8 cellular contexts compared by ENCODE assay signal in genomic region chr16:18789850-18790706, GRCh38. TPM values are rescaled to one million over a fixed set of nuclear protein-coding genes. Genes with fewer than 3 reads are reported as not detected.
A peak's percentile ranks its signal among the peaks of the same experiment; 100 is the strongest.
DNase-seq lines count a peak whose midpoint lies in the region; ATAC-seq and TF ChIP-seq lines count a peak whose summit lies in the region.

TSS of gene RPS15A (minus strand) at chr16:18790334. CDS start at chr16:18789113, 1,221 bp downstream.

- no peaks in the 10 kb centered on the region for H3K9me2 ChIP-seq in DOHH2 (replicated peaks; ENCODE audit: control insufficient read depth, low read length)
- H3K9me2 ChIP-seq in GM23338 (ENCODE audit: insufficient read depth), result no peaks in the 10 kb centered on the region

- peaks cover 12% of the 10 kb centered on the region for H3K27me3 Mint-ChIP-seq in GM23338 (ENCODE audit: insufficient read depth, low read depth, poor library complexity)
- H3K27me3 Mint-ChIP-seq in naive thymus-derived CD4-positive, alpha-beta T cell, result peaks cover 0 to 2% (median 0%) of the 10 kb centered on the region in 5 donors
- no peaks in the 10 kb centered on the region for H3K27me3 Mint-ChIP-seq in stimulated activated naive B cell treated with anti-CD40 and anti-IgM and Interleukin-4, amounts not matched to agents 10 μg/mL and 1 μg/mL and 100 μg/mL, for 72 hours

- TF ChIP-seq CTCF in DOHH2 (IDR thresholded peaks at IDR 0.05; ENCODE audit: low read depth, low read length, poor library complexity, severe bottlenecking) (no peak), GM23338 (conservative IDR thresholded peaks at IDR 0.05; ENCODE audit: low read depth in 2 of 2) (no peak)

- peaks cover 92% of the 10 kb centered on the region for H3K36me3 Mint-ChIP-seq in GM23338 (ENCODE audit: low read depth)
- H3K36me3 Mint-ChIP-seq in naive thymus-derived CD4-positive, alpha-beta T cell, result peaks cover 19 to 63% (median 52%) of the 10 kb centered on the region in 5 donors
- peaks cover 62 to 72% of the 10 kb centered on the region in 2 donors for H3K36me3 Mint-ChIP-seq in stimulated activated naive B cell treated with anti-CD40 and anti-IgM and Interleukin-4, amounts not matched to agents 10 μg/mL and 1 μg/mL and 100 μg/mL, for 72 hours

- H4K20me1 ChIP-seq in DOHH2 (ENCODE audit: control insufficient read depth, insufficient read depth, low read depth, low read length), result peaks cover 40% of the 10 kb centered on the region
- H4K20me1 ChIP-seq in GM23338 (replicated peaks; ENCODE audit: insufficient read depth), result peaks cover 54% of the 10 kb centered on the region

- peaks cover 93% of the 10 kb centered on the region for H3K36me3 ChIP-seq in DOHH2 (ENCODE audit: control insufficient read depth, low read length)
- H3K36me3 ChIP-seq in GM23338 (ENCODE audit: insufficient read depth), result peaks cover 70% of the 10 kb centered on the region
- H3K36me3 ChIP-seq in naive thymus-derived CD4-positive, alpha-beta T cell (ENCODE audit: control insufficient read depth in 2 of 3, insufficient read depth in 3 of 3, low read length in 3 of 3), result peaks cover 8 to 71% (median 20%) of the 10 kb centered on the region in 3 experiments

- H3K4me1 ChIP-seq in DOHH2 (ENCODE audit: control insufficient read depth, low read length) (peaks cover 33% of the 10 kb centered on the region), GM23338 (ENCODE audit: insufficient read depth) (peaks cover 25% of the 10 kb centered on the region)
- H3K4me1 ChIP-seq in naive thymus-derived CD4-positive, alpha-beta T cell (ENCODE audit: control insufficient read depth in 2 of 2, insufficient read depth in 2 of 2, low read length in 2 of 2), result peaks cover 22 to 43% of the 10 kb centered on the region in 2 donors

- peak; percentile 99 for DNase-seq in GM23338 (ENCODE audit: low spot score)
- peak; percentile 96 for DNase-seq in LHCN-M2 (ENCODE audit: low read depth)
- peak; percentile 99 for DNase-seq in RPMI8226
- peak; percentile 74 to 88 for DNase-seq in activated T-helper 1 cell treated with anti-CD3 and anti-CD28 coated beads, Interleukin-2, amount 50 U/mL, for 16 hours (ENCODE audit: low read depth in 1 of 2, low spot score in 1 of 2)
- peak; percentile 97 for DNase-seq in fibroblast of gingiva (ENCODE audit: low read depth)
- DNase-seq in naive thymus-derived CD4-positive, alpha-beta T cell, result peak; percentile 72 to 97 (median 91)
- peak; percentile 93 for DNase-seq in stimulated activated naive B cell treated with anti-CD40 and anti-IgM and Interleukin-4, amounts not matched to agents 10 μg/mL and 1 μg/mL and 100 μg/mL, for 72 hours

- no peaks in the 10 kb centered on the region for H3K9me3 Mint-ChIP-seq in GM23338
- H3K9me3 Mint-ChIP-seq in naive thymus-derived CD4-positive, alpha-beta T cell, result peaks cover 0 to 6% (median 0%) of the 10 kb centered on the region in 11 donors
- H3K9me3 Mint-ChIP-seq in stimulated activated naive B cell treated with anti-CD40 and anti-IgM and Interleukin-4, amounts not matched to agents 10 μg/mL and 1 μg/mL and 100 μg/mL, for 72 hours, result peaks cover 0 to 2% of the 10 kb centered on the region in 2 donors

- H3K4me3 ChIP-seq in DOHH2 (ENCODE audit: low read length) (peak within 1 kb of the TSS; percentile 97), GM23338 (peak within 1 kb of the TSS; percentile 99)
- H3K4me3 ChIP-seq in naive thymus-derived CD4-positive, alpha-beta T cell (ENCODE audit: low read length), result peak within 1 kb of the TSS; percentile 98

- peaks cover 76% of the 10 kb centered on the region for H3F3A ChIP-seq in DOHH2 (ENCODE audit: control insufficient read depth, insufficient read depth)
- H3F3A ChIP-seq in GM23338 (replicated peaks; ENCODE audit: low read depth), result peaks cover 49% of the 10 kb centered on the region

- intact Hi-C loops in naive thymus-derived CD4-positive, alpha-beta T cell (cut with micrococcal nuclease), result loop anchor here (1.0 to 10.0 kb wide), 6 partner anchors 11 to 1775 kb away; partner anchors contain the start of genes ARL6IP1 (in 2 of the 2), COQ7 (in 2 of the 2), CCP110 (in 1 of the 2) and IQCK (in 1 of the 2)

- POLR2A ChIA-PET in naive thymus-derived CD4-positive, alpha-beta T cell (lab: Charles Lee), result interaction anchor here (0.9 to 6.0 kb wide), 8 partner anchors 11 to 765 kb away, joined by 3 to 130 read pairs (median 4); partner anchors contain the start of genes ARL6IP1, COQ7 and VPS35L

- H3K4me1 Mint-ChIP-seq in GM23338, result peaks cover 33% of the 10 kb centered on the region
- peaks cover 35 to 63% (median 50%) of the 10 kb centered on the region in 7 donors for H3K4me1 Mint-ChIP-seq in naive thymus-derived CD4-positive, alpha-beta T cell
- peaks cover 29 to 49% of the 10 kb centered on the region in 2 donors for H3K4me1 Mint-ChIP-seq in stimulated activated naive B cell treated with anti-CD40 and anti-IgM and Interleukin-4, amounts not matched to agents 10 μg/mL and 1 μg/mL and 100 μg/mL, for 72 hours

- no peaks in the 10 kb centered on the region for H3K9me3 ChIP-seq in DOHH2 (ENCODE audit: control insufficient read depth, insufficient read depth, low read length)
- H3K9me3 ChIP-seq in naive thymus-derived CD4-positive, alpha-beta T cell (ENCODE audit: control insufficient read depth in 2 of 3, low read length in 3 of 3), result no peaks in the 10 kb centered on the region

- H3K79me2 ChIP-seq in DOHH2 (ENCODE audit: control insufficient read depth, low read length) (peaks cover 57% of the 10 kb centered on the region), GM23338 (replicated peaks; ENCODE audit: insufficient read depth) (peaks cover 51% of the 10 kb centered on the region)

- peak within 1 kb of the TSS; percentile 58; the same call in 1 of the 2 replicates for H2AFZ ChIP-seq in GM23338

- no peaks in the 10 kb centered on the region for H3K27me3 ChIP-seq in DOHH2 (ENCODE audit: control insufficient read depth, low read length)
- H3K27me3 ChIP-seq in GM23338 (ENCODE audit: insufficient read depth), result no peaks in the 10 kb centered on the region
- no peaks in the 10 kb centered on the region for H3K27me3 ChIP-seq in naive thymus-derived CD4-positive, alpha-beta T cell (ENCODE audit: control insufficient read depth in 2 of 2, insufficient read depth in 2 of 2, low read length in 2 of 2)

- H3K27ac ChIP-seq in DOHH2 (ENCODE audit: low read depth, low read length), result peak within 1 kb of the TSS; percentile 59
- peak within 1 kb of the TSS; percentile 91 for H3K27ac ChIP-seq in GM23338 (ENCODE audit: low read depth)
- H3K27ac ChIP-seq in naive thymus-derived CD4-positive, alpha-beta T cell (ENCODE audit: low read depth, low read length), result peak within 1 kb of the TSS; percentile 91

- peak; percentile 94 for ATAC-seq in GM23338
- peak; percentile 98 for ATAC-seq in naive thymus-derived CD4-positive, alpha-beta T cell
- ATAC-seq in stimulated activated naive B cell treated with anti-CD40 and anti-IgM and Interleukin-4, amounts not matched to agents 10 μg/mL and 1 μg/mL and 100 μg/mL, for 72 hours (replicated peaks), result peak; percentile 98 to 99

- H3K4me3 Mint-ChIP-seq in GM23338, result peak within 1 kb of the TSS; percentile 95
- H3K4me3 Mint-ChIP-seq in naive thymus-derived CD4-positive, alpha-beta T cell, result peak within 1 kb of the TSS; percentile 92 to 99 (median 96)
- H3K4me3 Mint-ChIP-seq in stimulated activated naive B cell treated with anti-CD40 and anti-IgM and Interleukin-4, amounts not matched to agents 10 μg/mL and 1 μg/mL and 100 μg/mL, for 72 hours, result peak within 1 kb of the TSS; percentile 96 to 99

- H3K4me2 ChIP-seq in DOHH2 (ENCODE audit: low read length) (peak within 1 kb of the TSS; percentile 98), GM23338 (peak within 1 kb of the TSS; percentile 95)

- peak within 1 kb of the TSS; percentile 99 for H3K27ac Mint-ChIP-seq in GM23338
- peak within 1 kb of the TSS; percentile 89 to 96 (median 94) for H3K27ac Mint-ChIP-seq in naive thymus-derived CD4-positive, alpha-beta T cell
- peak within 1 kb of the TSS; percentile 98 for H3K27ac Mint-ChIP-seq in stimulated activated naive B cell treated with anti-CD40 and anti-IgM and Interleukin-4, amounts not matched to agents 10 μg/mL and 1 μg/mL and 100 μg/mL, for 72 hours

- CTCF ChIA-PET in naive thymus-derived CD4-positive, alpha-beta T cell (lab: Charles Lee), result interaction anchor here (0.5 to 1.3 kb wide), 5 partner anchors 9 to 104 kb away, joined by 3 to 9 read pairs (median 6); partner anchors contain the start of gene ARL6IP1

TF ChIP-seq in GM23338, 12 proteins besides CTCF, POLR2A, EP300 and RAD21:
- TF ChIP-seq ZNF114 (CRISPR knock-in tag; IDR thresholded peaks at IDR 0.05), result no peak
- peak; percentile 99 for TF ChIP-seq POLR2AphosphoS5 (IDR thresholded peaks at IDR 0.05; ENCODE audit: low read depth)
- TF ChIP-seq ETS1 (IDR thresholded peaks at IDR 0.05), result peak; percentile 86
- TF ChIP-seq CREB1 (CRISPR knock-in tag; IDR thresholded peaks at IDR 0.05; ENCODE audit: low read depth), result peak; percentile 59
- TF ChIP-seq EZH2phosphoT487 (IDR thresholded peaks at IDR 0.05; ENCODE audit: unreplicated experiment), result no peak

RNA-seq across cellular contexts. Expression of gene RPS15A, which starts in this region (rescaled TPM):
- total RNA-seq in GM23338 (2014; rRNA removed; shearing (Covaris generic)), result 1,984 and 2,171 TPM in 2 replicates
- 2,163 and 2,303 TPM in 2 replicates for polyA plus RNA-seq in GM23338 (2016; fragmentation: Nextera tagmentation; extraction: Ambion mirVana)
- total RNA-seq in LHCN-M2 (2014; rRNA removed), result 1,782 and 1,861 TPM in 2 replicates
- polyA plus RNA-seq in LHCN-M2 (2012), result 2,668 TPM
- 1,000 to 10,000 TPM; 2,060 to 3,897 (median 3,815) TPM for total RNA-seq in naive thymus-derived CD4-positive, alpha-beta T cell
- 1,000 to 10,000 TPM; 4,571 to 5,300 TPM for polyA plus RNA-seq in naive thymus-derived CD4-positive, alpha-beta T cell

Comparison
In these comparisons a context has a peak if more than half of its experiments do, and no peak if none do; other contexts are left out.
1. Peak in every context shown above with its lines: DNase-seq, ATAC-seq, H3K4me3 ChIP-seq and H3K27ac ChIP-seq.